Comparison of ENCODE assay signal across 8 cellular contexts in genomic region chr15:61621146-61621545, GRCh38.
DNase-seq lines count a peak whose midpoint lies in the region; ATAC-seq, FAIRE-seq and TF ChIP-seq lines count a peak whose summit lies in the region.

No MANE protein-coding gene starts in this region.

- H3K27ac Mint-ChIP-seq in activated CD4-positive, alpha-beta T cell treated with anti-CD3 and anti-CD28 coated beads for 36 hours = no peak overlapping the region

- no peak overlapping the region for H3K9ac ChIP-seq in GM12878 (ENCODE audit: control insufficient read depth, insufficient read depth, low read length)

- peaks cover 2% of the 10 kb centered on the region for H3K9me3 Mint-ChIP-seq in activated CD4-positive, alpha-beta T cell treated with anti-CD3 and anti-CD28 coated beads for 36 hours (ENCODE audit: low read depth)

- H3K27ac ChIP-seq in GM12878 (ENCODE audit: control insufficient read depth, insufficient read depth) = no peak overlapping the region
- no peak overlapping the region for H3K27ac ChIP-seq in lower lobe of right lung

- intact Hi-C loops in activated CD4-positive, alpha-beta T cell treated with anti-CD3 and anti-CD28 coated beads for 36 hours (cut with DNase I, micrococcal nuclease) = loop anchor here in 1 of 2 experiments (2.0 to 10.0 kb wide), 2 partner anchors 214 to 454 kb away; no protein-coding TSS in a partner anchor
- intact Hi-C loops in GM12878 (cut with micrococcal nuclease; ENCODE audit: unreplicated experiment) (loop anchor here (10.0 kb wide), 1 partner anchor 426 kb away; no protein-coding TSS in a partner anchor), lower lobe of right lung (cut with DNase I) (no loop called here)

- CTCF ChIA-PET in activated CD4-positive, alpha-beta T cell treated with anti-CD3 and anti-CD28 coated beads for 36 hours (lab: Charles Lee) = interaction anchor here (1.6 to 2.2 kb wide), 3 partner anchors 10 to 425 kb away, joined by 3 to 7 read pairs (median 5); no protein-coding TSS in a partner anchor
- CTCF ChIA-PET in GM12878 (lab: Yijun Ruan, JAX) = interaction anchor here (1.0 to 3.2 kb wide), 6 partner anchors 12 to 1261 kb away, joined by 3 to 17 read pairs (median 3); no protein-coding TSS in a partner anchor

- peaks cover 3% of the 10 kb centered on the region for H3K27me3 Mint-ChIP-seq in activated CD4-positive, alpha-beta T cell treated with anti-CD3 and anti-CD28 coated beads for 36 hours

- peak; percentile 55 for DNase-seq in activated CD4-positive, alpha-beta T cell treated with anti-CD3 and anti-CD28 coated beads for 36 hours
- no peak for DNase-seq in activated CD4-positive, alpha-beta T cell treated with anti-CD3 and anti-CD28 coated beads for 1 hour
- peak; percentile 18 for DNase-seq in NCI-H1694 (lab: John Stamatoyannopoulos, UW)
- no peak for DNase-seq in GM12878 (ENCODE audit: low read depth, low spot score)
- DNase-seq in lower lobe of right lung = no peak
- no peak for DNase-seq in GF-D8 (lab: John Stamatoyannopoulos, UW)

- POLR2A ChIA-PET in activated CD4-positive, alpha-beta T cell treated with anti-CD3 and anti-CD28 coated beads for 36 hours (lab: Charles Lee) = no interaction called here
- POLR2A ChIA-PET in GM12878 (lab: Charles Lee) = interaction anchor here (0.5 kb wide), 1 partner anchor 19 kb away, joined by 3 read pairs; no protein-coding TSS in a partner anchor

- no peaks in the 10 kb centered on the region for H3K36me3 Mint-ChIP-seq in activated CD4-positive, alpha-beta T cell treated with anti-CD3 and anti-CD28 coated beads for 36 hours (ENCODE audit: low read depth)

- H3K4me3 Mint-ChIP-seq in activated CD4-positive, alpha-beta T cell treated with anti-CD3 and anti-CD28 coated beads for 36 hours = no peak overlapping the region

- 0% methylated on average over 2 of the region's 2 CpGs for WGBS in GM12878 (ENCODE audit: insufficient coverage, insufficient replicate concordance, low lambda C conversion rate, missing lambda C conversion rate)

- H3K4me3 ChIP-seq in GM12878 (no peak overlapping the region), lower lobe of right lung (no peak overlapping the region)

- RAD21 ChIA-PET in GM12878 (lab: Charles Lee; ENCODE audit: unreplicated experiment) = interaction anchor here (1.1 kb wide), 1 partner anchor 426 kb away, joined by 3 read pairs; no protein-coding TSS in a partner anchor

- no peaks in the 10 kb centered on the region for H4K20me1 ChIP-seq in GM12878 (ENCODE audit: control insufficient read depth, insufficient read depth)

- TF ChIP-seq CTCF in GM12878 (IDR thresholded peaks at IDR 0.05 in 2 of 3, conservative IDR thresholded peaks at IDR 0.05 in 1 of 3; ENCODE audit: control insufficient read depth in 2 of 3, extremely low read depth in 1 of 3, insufficient read depth in 1 of 3, low read depth in 3 of 3, low read length in 3 of 3) = peak; percentile 43 to 55 (median 45); a peak in 5 of 6 replicates
- peak; percentile 36 for TF ChIP-seq CTCF in lower lobe of right lung (IDR thresholded peaks at IDR 0.05)

- H3K27me3 ChIP-seq in GM12878 (replicated peaks in 1 of 2; ENCODE audit: control insufficient read depth in 2 of 2, insufficient read depth in 2 of 2, low read length in 1 of 2) = no peaks in the 10 kb centered on the region
- H3K27me3 ChIP-seq in lower lobe of right lung (ENCODE audit: low read depth) = no peaks in the 10 kb centered on the region

- SMC1A ChIA-PET in GM12878 (lab: Charles Lee; ENCODE audit: uncharacterized antibody, unreplicated experiment) = interaction anchor here (0.8 to 1.0 kb wide), 2 partner anchors 12 to 454 kb away, joined by 4 to 5 read pairs; no protein-coding TSS in a partner anchor

- no peak overlapping the region for H3K4me2 ChIP-seq in GM12878 (ENCODE audit: control insufficient read depth, insufficient read depth)

- in situ Hi-C loops in GM12878 (cut with MboI) = no loop called here

- no peaks in the 10 kb centered on the region for H3K79me2 ChIP-seq in GM12878 (ENCODE audit: control insufficient read depth, insufficient read depth, low read length)

- no peak for ATAC-seq in activated CD4-positive, alpha-beta T cell treated with anti-CD3 and anti-CD28 coated beads for 36 hours
- ATAC-seq in GM12878 = peak; percentile 61
- ATAC-seq in lower lobe of right lung = peak in 1 of 2 donors; percentile 25
- ATAC-seq in GM19397 (IDR thresholded peaks at IDR 0.05; ENCODE audit: unreplicated experiment) = no peak
- ATAC-seq in GM18870 (IDR thresholded peaks at IDR 0.05; ENCODE audit: unreplicated experiment) = no peak

- TF ChIP-seq EP300 in GM12878 (IDR thresholded peaks at IDR 0.05; ENCODE audit: borderline replicate concordance in 1 of 2, control insufficient read depth in 1 of 2, low read depth in 2 of 2, low read length in 2 of 2) = no peak

- no peaks in the 10 kb centered on the region for H3K4me1 Mint-ChIP-seq in activated CD4-positive, alpha-beta T cell treated with anti-CD3 and anti-CD28 coated beads for 36 hours

- H3K9me3 ChIP-seq in GM12878 (replicated peaks; ENCODE audit: control insufficient read depth, insufficient read depth, low read length) (no peaks in the 10 kb centered on the region), lower lobe of right lung (no peaks in the 10 kb centered on the region)

- H3K36me3 ChIP-seq in GM12878 (ENCODE audit: control insufficient read depth in 2 of 2, insufficient read depth in 2 of 2, low read length in 1 of 2) = no peaks in the 10 kb centered on the region
- no peaks in the 10 kb centered on the region for H3K36me3 ChIP-seq in lower lobe of right lung

- TF ChIP-seq POLR2A in GM12878 (IDR thresholded peaks at IDR 0.05; ENCODE audit: low read depth, low read length) = no peak

- no peak overlapping the region for H2AFZ ChIP-seq in GM12878 (ENCODE audit: control insufficient read depth, low read depth, low read length)

- FAIRE-seq in GM12878 (lab: Jason Lieb, UNC) = no peak

- BruUV-seq in GM12878 (replicated peaks; lab: Mats Ljungman, UMichigan) = no TSS peak

- peak; percentile 33; the same call in 1 of the 2 replicates for TF ChIP-seq RAD21 in GM12878 (IDR thresholded peaks at IDR 0.05; ENCODE audit: insufficient read depth, low read depth, low read length)

- H3K4me1 ChIP-seq in GM12878 (ENCODE audit: control insufficient read depth, insufficient read depth, low read length) = no peaks in the 10 kb centered on the region
- no peaks in the 10 kb centered on the region for H3K4me1 ChIP-seq in lower lobe of right lung

TF ChIP-seq in GM12878, 131 proteins besides CTCF, POLR2A, EP300 and RAD21:
- TF ChIP-seq SMC3 (IDR thresholded peaks at IDR 0.05; ENCODE audit: borderline replicate concordance, low read length) (peak; percentile 39; the same call in 1 of the 2 replicates), NRF1 (conservative IDR thresholded peaks at IDR 0.05; ENCODE audit: low read depth, low read length) (no peak)

Comparison
In these comparisons a context has a peak if more than half of its experiments do, and no peak if none do; other contexts are left out.
1. DNase-seq: peak in activated CD4-positive, alpha-beta T cell treated with anti-CD3 and anti-CD28 coated beads for 36 hours (single experiment) and NCI-H1694 (single experiment); none in activated CD4-positive, alpha-beta T cell treated with anti-CD3 and anti-CD28 coated beads for 1 hour (single experiment), GM12878 (single experiment), lower lobe of right lung (single experiment) and GF-D8 (single experiment).